ENCODE assay signal across 16 cellular contexts in genomic region chr2:26615336-26616031, GRCh38. TPM values are rescaled to one million over a fixed set of nuclear protein-coding genes. Genes with fewer than 3 reads are reported as not detected.
DNase-seq lines count a peak whose midpoint lies in the region; ATAC-seq, FAIRE-seq and TF ChIP-seq lines count a peak whose summit lies in the region.
"Had no signal": no experiment of that assay in that cellular context is flagged by ENCODE, and none has a peak within 500 bp of the region (broad histone marks: within the 10 kb centered on the region; RNA-seq: fewer than 3 reads in every experiment).

No MANE protein-coding gene starts in this region.

- H3K9ac ChIP-seq in BLaER1 (no peak overlapping the region), SK-N-SH (no peak overlapping the region)

- no peaks in the 10 kb centered on the region for H3K9me3 ChIP-seq in BLaER1
- H3K9me3 ChIP-seq in SK-N-SH = no peaks in the 10 kb centered on the region
- H3K9me3 ChIP-seq in lower lobe of right lung = no peaks in the 10 kb centered on the region

- DNase-seq in H7 = peak; percentile 86
- DNase-seq in SK-N-SH = peak; percentile 45
- peak; percentile 32 for DNase-seq in lower lobe of right lung
- DNase-seq in cerebellar nuclear complex (lab: John Stamatoyannopoulos, UW) = no peak
- DNase-seq in left cardiac atrium = no peak
- DNase-seq in T-helper 9 cell = no peak
- DNase-seq in GM12892 (ENCODE audit: insufficient read length) = no peak
- DNase-seq: activated CD4-positive, alpha-beta T cell treated with anti-CD3 and anti-CD28 coated beads, Interleukin-2, amount 50 U/mL, for 48 hours; activated naive CD4-positive, alpha-beta T cell treated with anti-CD3 and anti-CD28 coated beads, Interleukin-2, amount 50 U/mL, for 16 hours; foreskin melanocyte; NCI-H1105 treated with DMSO at 0.1 percent for 48 hours; NCI-H774; stimulated activated CD4-positive, alpha-beta T cell treated with anti-CD3 and anti-CD28 coated beads, Interleukin-15, amount 100 ng/mL, for 24 hours had no signal

- TF ChIP-seq POLR2A in GM12892 (IDR thresholded peaks at IDR 0.05; ENCODE audit: low read depth, low read length) = no peak

- no peak overlapping the region for H2AFZ ChIP-seq in SK-N-SH (ENCODE audit: low read depth)

- H3K27ac ChIP-seq in BLaER1 (no peak overlapping the region), SK-N-SH (ENCODE audit: low read depth in 2 of 2, low read length in 1 of 2) (no peak overlapping the region), lower lobe of right lung (peak overlapping the region; percentile 63)
- H3K27ac ChIP-seq: SK-N-MC had no signal

- no peaks in the 10 kb centered on the region for H3K9me2 ChIP-seq in SK-N-SH

- intact Hi-C loops in lower lobe of right lung (cut with DNase I) = no loop called here
- intact Hi-C loops in left cardiac atrium (cut with DNase I) = no loop called here

- H3K36me3 ChIP-seq in BLaER1 (no peaks in the 10 kb centered on the region), H7 (replicated peaks; ENCODE audit: control insufficient read depth, insufficient read depth, low read length) (no peaks in the 10 kb centered on the region), SK-N-SH (replicated peaks in 1 of 2; ENCODE audit: control insufficient read depth in 1 of 2, insufficient read depth in 2 of 2, low read length in 1 of 2) (no peaks in the 10 kb centered on the region), lower lobe of right lung (no peaks in the 10 kb centered on the region)

- no peak for FAIRE-seq in GM12892 (lab: Jason Lieb, UNC)

- no peaks in the 10 kb centered on the region for H3K27me3 ChIP-seq in BLaER1
- peaks cover 18% of the 10 kb centered on the region for H3K27me3 ChIP-seq in H7 (ENCODE audit: control insufficient read depth, insufficient read depth, low read length)
- H3K27me3 ChIP-seq in SK-N-SH (ENCODE audit: insufficient read depth) = peaks cover 53% of the 10 kb centered on the region
- H3K27me3 ChIP-seq in lower lobe of right lung (ENCODE audit: low read depth) = peaks cover 6% of the 10 kb centered on the region

- H4K20me1 ChIP-seq in BLaER1 (no peaks in the 10 kb centered on the region), SK-N-SH (ENCODE audit: insufficient read depth) (no peaks in the 10 kb centered on the region)

- peaks cover 85% of the 10 kb centered on the region for H3K4me1 ChIP-seq in BLaER1
- H3K4me1 ChIP-seq in SK-N-SH (ENCODE audit: control insufficient read depth in 1 of 2, insufficient read depth in 2 of 2, low read depth in 1 of 2, low read length in 1 of 2) = peaks cover 0 to 40% of the 10 kb centered on the region in 2 experiments; a peak in 1 of 4 replicates
- peaks cover 46% of the 10 kb centered on the region for H3K4me1 ChIP-seq in lower lobe of right lung

- H3K4me3 ChIP-seq in BLaER1 (no peak overlapping the region), H7 (ENCODE audit: insufficient read depth, low read depth, low read length) (no peak overlapping the region), SK-N-SH (ENCODE audit: low read depth in 2 of 2, low read length in 1 of 2) (no peak overlapping the region), lower lobe of right lung (no peak overlapping the region)
- H3K4me3 ChIP-seq: SK-N-MC had no signal

- POLR2A ChIA-PET in SK-N-SH (lab: Yijun Ruan, JAX) = no interaction called here

- ATAC-seq in lower lobe of right lung = no peak
- ATAC-seq in left cardiac atrium = no peak

- peak overlapping the region; percentile 23; the same call in 1 of the 2 replicates for H3K4me2 ChIP-seq in BLaER1
- no peak overlapping the region for H3K4me2 ChIP-seq in SK-N-SH

- no peak for TF ChIP-seq RAD21 in SK-N-SH (IDR thresholded peaks at IDR 0.05; ENCODE audit: low read length)

- no peaks in the 10 kb centered on the region for H3K79me2 ChIP-seq in SK-N-SH (ENCODE audit: insufficient read depth)

- CTCF ChIA-PET in SK-N-SH (lab: Yijun Ruan, JAX) = interaction anchor here (1.3 to 18.4 kb wide), 4 partner anchors 10 to 123 kb away, joined by 3 to 944 read pairs (median 45); no protein-coding TSS in a partner anchor

- TF ChIP-seq EP300 in SK-N-SH (IDR thresholded peaks at IDR 0.05; ENCODE audit: borderline replicate concordance in 1 of 2, low read depth in 1 of 2, low read length in 1 of 2) = no peak

- peak; percentile 37 for TF ChIP-seq CTCF in SK-N-SH (IDR thresholded peaks at IDR 0.05)
- no peak for TF ChIP-seq CTCF in lower lobe of right lung (IDR thresholded peaks at IDR 0.05)

- WGBS in SK-N-SH (ENCODE audit: low lambda C conversion rate) = 48% methylated on average over 15 of the region's 15 CpGs

- H3F3A ChIP-seq in SK-N-SH (replicated peaks; ENCODE audit: insufficient read depth) = no peaks in the 10 kb centered on the region

TF ChIP-seq in SK-N-SH, 30 proteins besides CTCF, POLR2A, EP300 and RAD21:
- 0 out of 2 replicates have a peak, but pooled peaks have one; percentile 16 for TF ChIP-seq SMC3 (IDR thresholded peaks at IDR 0.05; ENCODE audit: low read depth, low read length)
- no peak for TF ChIP-seq YY1 (IDR thresholded peaks at IDR 0.05; ENCODE audit: low read depth)

RNA-seq across cellular contexts. Expression of gene CIB4, which starts 25.7 kb away (rescaled TPM):
- not detected in 2 replicates for total RNA-seq in H7 (2014; rRNA removed; shearing (Covaris generic))
- not detected in 2 replicates for polyA plus RNA-seq in SK-N-SH (2012; rRNA removed)
- not detected in 2 replicates for polyA plus RNA-seq in SK-N-SH (2012; cell fraction: cytosol; rRNA removed)
- not detected in 2 replicates for polyA plus RNA-seq in SK-N-SH (2012; cell fraction: nucleus; rRNA removed)
- total RNA-seq in lower lobe of right lung (not detected), left cardiac atrium (under 1 TPM in 1 of 2 donors, not detected in 1; 0.44 TPM)
- not detected for polyA plus RNA-seq in GM12892 (2012; ENCODE audit: missing spikeins)
- total RNA-seq: neural crest cell had no signal

Comparison
In these comparisons a context has a peak if more than half of its experiments do, and no peak if none do; other contexts are left out.
1. DNase-seq: peak in H7 (single experiment), SK-N-SH (single experiment) and lower lobe of right lung (single experiment); none in cerebellar nuclear complex (0 of 2), left cardiac atrium (single experiment), T-helper 9 cell (single experiment) and GM12892 (single experiment).